ENCODE assay signal across 33 cellular contexts in genomic region chr6:64054870-64055269, GRCh38.
"Had no signal": no experiment of that assay in that cellular context is flagged by ENCODE, and none has a peak within 500 bp of the region (broad histone marks: within the 10 kb centered on the region; RNA-seq: fewer than 3 reads in every experiment).

No MANE protein-coding gene starts in this region.

- H3K4me3 Mint-ChIP-seq: activated CD4-positive, alpha-beta memory T cell treated with anti-CD3 and anti-CD28 coated beads for 36 hours; activated CD4-positive, alpha-beta T cell treated with anti-CD3 and anti-CD28 coated beads for 36 hours; activated CD4-positive, alpha-beta T cell treated with anti-CD3 and anti-CD28 coated beads, Interleukin-2, amount 10 ng/mL, durations not matched to agents 24 days and 14 days; activated CD8-positive, alpha-beta memory T cell treated with anti-CD3 and anti-CD28 coated beads, Interleukin-2, amount 10 ng/mL, durations not matched to agents 7 days and 5 days; activated CD8-positive, alpha-beta T cell treated with anti-CD3 and anti-CD28 coated beads, Interleukin-2, amount 10 ng/mL, durations not matched to agents 7 days and 5 days; activated naive CD4-positive, alpha-beta T cell treated with anti-CD3 and anti-CD28 coated beads for 36 hours; activated naive CD4-positive, alpha-beta T cell treated with anti-CD3 and anti-CD28 coated beads, Interleukin-2, amount 50 U/mL, for 24 hours; activated naive CD8-positive, alpha-beta T cell treated with anti-CD3 and anti-CD28 coated beads for 36 hours; activated naive CD8-positive, alpha-beta T cell treated with anti-CD3 and anti-CD28 coated beads, Interleukin-2, amount 50 U/mL, for 24 hours; activated T-helper 1 cell treated with anti-CD3 and anti-CD28 coated beads, Interleukin-12 subunit alpha, Interleukin-12 subunit beta, Interleukin-2, Interleukin-4 antibody, amounts not matched to agents 30 ng/mL and 10 ng/mL and 1 ng/mL, durations not matched to agents 14 hours and 24 hours and 36 hours; effector memory CD8-positive, alpha-beta T cell had no signal

- H3K27ac ChIP-seq: adrenal gland, body of pancreas, epithelial cell of prostate, foreskin keratinocyte, gastrocnemius medialis, heart left ventricle had no signal

- DNase-seq: activated CD4-positive, alpha-beta memory T cell treated with anti-CD3 and anti-CD28 coated beads for 36 hours; activated CD4-positive, alpha-beta T cell treated with anti-CD3 and anti-CD28 coated beads for 36 hours; activated CD4-positive, alpha-beta T cell treated with anti-CD3 and anti-CD28 coated beads, Interleukin-2, amount 10 ng/mL, durations not matched to agents 24 days and 14 days; activated CD4-positive, CD25-positive, alpha-beta regulatory T cell; activated CD4-positive, CD25-positive, alpha-beta regulatory T cell treated with anti-CD3 and anti-CD28 coated beads, Interleukin-2, amount 50 U/mL, for 72 hours; activated CD8-positive, alpha-beta memory T cell treated with anti-CD3 and anti-CD28 coated beads, Interleukin-2, amount 10 ng/mL, durations not matched to agents 7 days and 5 days; activated CD8-positive, alpha-beta memory T cell treated with anti-CD3 and anti-CD28 coated beads, Interleukin-2, amount 50 U/mL, for 4 hours; activated CD8-positive, alpha-beta T cell treated with anti-CD3 and anti-CD28 coated beads, Interleukin-2, amount 10 ng/mL, durations not matched to agents 7 days and 5 days; activated effector memory CD4-positive, alpha-beta T cell treated with anti-CD3 and anti-CD28 coated beads, Interleukin-2, amount 50 U/mL, for 16 hours; activated naive CD4-positive, alpha-beta T cell treated with anti-CD3 and anti-CD28 coated beads for 36 hours; activated naive CD8-positive, alpha-beta T cell treated with anti-CD3 and anti-CD28 coated beads for 36 hours; activated naive CD8-positive, alpha-beta T cell treated with anti-CD3 and anti-CD28 coated beads, Interleukin-2, amount 50 U/mL, for 24 hours; activated T-cell treated with anti-CD3 and anti-CD28 coated beads, Interleukin-2, amount 50 U/mL, for 1 hour; activated T-cell treated with anti-CD3 and anti-CD28 coated beads, Interleukin-2, amount 50 U/mL, for 48 hours; adrenal gland; amygdala; aorta; body of pancreas; caudate nucleus; cortex of kidney; dermis blood vessel endothelial cell; effector CD4-positive, alpha-beta T cell; effector memory CD8-positive, alpha-beta T cell; foreskin keratinocyte; gastrocnemius medialis; glutamatergic neuron; heart left ventricle; T-helper 2 cell had no signal

- H3K27ac Mint-ChIP-seq: activated CD4-positive, alpha-beta memory T cell treated with anti-CD3 and anti-CD28 coated beads for 36 hours; activated CD4-positive, alpha-beta T cell treated with anti-CD3 and anti-CD28 coated beads for 36 hours; activated CD4-positive, alpha-beta T cell treated with anti-CD3 and anti-CD28 coated beads, Interleukin-2, amount 10 ng/mL, durations not matched to agents 24 days and 14 days; activated CD8-positive, alpha-beta memory T cell treated with anti-CD3 and anti-CD28 coated beads, Interleukin-2, amount 10 ng/mL, durations not matched to agents 7 days and 5 days; activated CD8-positive, alpha-beta T cell treated with anti-CD3 and anti-CD28 coated beads, Interleukin-2, amount 10 ng/mL, durations not matched to agents 7 days and 5 days; activated naive CD4-positive, alpha-beta T cell treated with anti-CD3 and anti-CD28 coated beads for 36 hours; activated naive CD4-positive, alpha-beta T cell treated with anti-CD3 and anti-CD28 coated beads, Interleukin-2, amount 50 U/mL, for 24 hours; activated naive CD8-positive, alpha-beta T cell treated with anti-CD3 and anti-CD28 coated beads for 36 hours; activated naive CD8-positive, alpha-beta T cell treated with anti-CD3 and anti-CD28 coated beads, Interleukin-2, amount 50 U/mL, for 24 hours; activated T-helper 1 cell treated with anti-CD3 and anti-CD28 coated beads, Interleukin-12 subunit alpha, Interleukin-12 subunit beta, Interleukin-2, Interleukin-4 antibody, amounts not matched to agents 30 ng/mL and 10 ng/mL and 1 ng/mL, durations not matched to agents 14 hours and 24 hours and 36 hours; activated T-helper 2 cell treated with anti-CD3 and anti-CD28 coated beads, Interferon-gamma antibody, Interleukin-2, Interleukin-4, amounts not matched to agents 10 μg/mL and 5 μg/mL and 100 μg/mL, durations not matched to agents 14 hours and 24 hours and 36 hours; effector memory CD8-positive, alpha-beta T cell had no signal

- ATAC-seq: activated CD4-positive, alpha-beta T cell treated with anti-CD3 and anti-CD28 coated beads for 36 hours; activated CD8-positive, alpha-beta memory T cell treated with anti-CD3 and anti-CD28 coated beads, Interleukin-2, amount 10 ng/mL, durations not matched to agents 7 days and 5 days; activated CD8-positive, alpha-beta T cell treated with anti-CD3 and anti-CD28 coated beads, Interleukin-2, amount 10 ng/mL, durations not matched to agents 7 days and 5 days; activated naive CD8-positive, alpha-beta T cell treated with anti-CD3 and anti-CD28 coated beads, Interleukin-2, amount 50 U/mL, for 24 hours; body of pancreas; effector memory CD8-positive, alpha-beta T cell; esophagus mucosa; foreskin keratinocyte; gastrocnemius medialis; heart left ventricle had no signal

- H3K36me3 Mint-ChIP-seq: activated CD4-positive, alpha-beta memory T cell treated with anti-CD3 and anti-CD28 coated beads for 36 hours; activated CD8-positive, alpha-beta memory T cell treated with anti-CD3 and anti-CD28 coated beads, Interleukin-2, amount 10 ng/mL, durations not matched to agents 7 days and 5 days; activated naive CD4-positive, alpha-beta T cell treated with anti-CD3 and anti-CD28 coated beads, Interleukin-2, amount 50 U/mL, for 24 hours; activated naive CD8-positive, alpha-beta T cell treated with anti-CD3 and anti-CD28 coated beads for 36 hours had no signal

- H3K9me3 ChIP-seq: adrenal gland, body of pancreas, gastrocnemius medialis, heart left ventricle had no signal

- H3K9me3 Mint-ChIP-seq: activated CD4-positive, alpha-beta memory T cell treated with anti-CD3 and anti-CD28 coated beads for 36 hours; activated CD4-positive, alpha-beta T cell treated with anti-CD3 and anti-CD28 coated beads, Interleukin-2, amount 10 ng/mL, durations not matched to agents 24 days and 14 days; activated naive CD4-positive, alpha-beta T cell treated with anti-CD3 and anti-CD28 coated beads for 36 hours; activated naive CD8-positive, alpha-beta T cell treated with anti-CD3 and anti-CD28 coated beads for 36 hours; activated naive CD8-positive, alpha-beta T cell treated with anti-CD3 and anti-CD28 coated beads, Interleukin-2, amount 50 U/mL, for 24 hours; activated T-helper 1 cell treated with anti-CD3 and anti-CD28 coated beads, Interleukin-12 subunit alpha, Interleukin-12 subunit beta, Interleukin-2, Interleukin-4 antibody, amounts not matched to agents 30 ng/mL and 10 ng/mL and 1 ng/mL, durations not matched to agents 14 hours and 24 hours and 36 hours; activated T-helper 2 cell treated with anti-CD3 and anti-CD28 coated beads, Interferon-gamma antibody, Interleukin-2, Interleukin-4, amounts not matched to agents 10 μg/mL and 5 μg/mL and 100 μg/mL, durations not matched to agents 14 hours and 24 hours and 36 hours had no signal

- H3K4me1 ChIP-seq: adrenal gland, body of pancreas, foreskin keratinocyte, gastrocnemius medialis, heart left ventricle had no signal

- H3K4me1 Mint-ChIP-seq: activated CD4-positive, alpha-beta T cell treated with anti-CD3 and anti-CD28 coated beads for 36 hours; activated CD4-positive, alpha-beta T cell treated with anti-CD3 and anti-CD28 coated beads, Interleukin-2, amount 10 ng/mL, durations not matched to agents 24 days and 14 days; activated CD8-positive, alpha-beta memory T cell treated with anti-CD3 and anti-CD28 coated beads, Interleukin-2, amount 10 ng/mL, durations not matched to agents 7 days and 5 days; activated naive CD4-positive, alpha-beta T cell treated with anti-CD3 and anti-CD28 coated beads, Interleukin-2, amount 50 U/mL, for 24 hours; activated naive CD8-positive, alpha-beta T cell treated with anti-CD3 and anti-CD28 coated beads for 36 hours; activated naive CD8-positive, alpha-beta T cell treated with anti-CD3 and anti-CD28 coated beads, Interleukin-2, amount 50 U/mL, for 24 hours had no signal

- H3K4me3 ChIP-seq: adrenal gland, body of pancreas, gastrocnemius medialis, heart left ventricle had no signal

- H3K27me3 Mint-ChIP-seq: activated CD4-positive, alpha-beta memory T cell treated with anti-CD3 and anti-CD28 coated beads for 36 hours; activated CD4-positive, alpha-beta T cell treated with anti-CD3 and anti-CD28 coated beads for 36 hours; activated CD4-positive, alpha-beta T cell treated with anti-CD3 and anti-CD28 coated beads, Interleukin-2, amount 10 ng/mL, durations not matched to agents 24 days and 14 days; activated CD8-positive, alpha-beta memory T cell treated with anti-CD3 and anti-CD28 coated beads, Interleukin-2, amount 10 ng/mL, durations not matched to agents 7 days and 5 days; activated naive CD4-positive, alpha-beta T cell treated with anti-CD3 and anti-CD28 coated beads, Interleukin-2, amount 50 U/mL, for 24 hours; activated naive CD8-positive, alpha-beta T cell treated with anti-CD3 and anti-CD28 coated beads for 36 hours; activated naive CD8-positive, alpha-beta T cell treated with anti-CD3 and anti-CD28 coated beads, Interleukin-2, amount 50 U/mL, for 24 hours; effector memory CD8-positive, alpha-beta T cell had no signal

- H3K27me3 ChIP-seq: adrenal gland, body of pancreas, foreskin keratinocyte, gastrocnemius medialis, heart left ventricle had no signal

- H3K36me3 ChIP-seq: adrenal gland, gastrocnemius medialis, heart left ventricle had no signal
